ENCODE assay signal across 22 cellular contexts in the genomic region with DNA sequence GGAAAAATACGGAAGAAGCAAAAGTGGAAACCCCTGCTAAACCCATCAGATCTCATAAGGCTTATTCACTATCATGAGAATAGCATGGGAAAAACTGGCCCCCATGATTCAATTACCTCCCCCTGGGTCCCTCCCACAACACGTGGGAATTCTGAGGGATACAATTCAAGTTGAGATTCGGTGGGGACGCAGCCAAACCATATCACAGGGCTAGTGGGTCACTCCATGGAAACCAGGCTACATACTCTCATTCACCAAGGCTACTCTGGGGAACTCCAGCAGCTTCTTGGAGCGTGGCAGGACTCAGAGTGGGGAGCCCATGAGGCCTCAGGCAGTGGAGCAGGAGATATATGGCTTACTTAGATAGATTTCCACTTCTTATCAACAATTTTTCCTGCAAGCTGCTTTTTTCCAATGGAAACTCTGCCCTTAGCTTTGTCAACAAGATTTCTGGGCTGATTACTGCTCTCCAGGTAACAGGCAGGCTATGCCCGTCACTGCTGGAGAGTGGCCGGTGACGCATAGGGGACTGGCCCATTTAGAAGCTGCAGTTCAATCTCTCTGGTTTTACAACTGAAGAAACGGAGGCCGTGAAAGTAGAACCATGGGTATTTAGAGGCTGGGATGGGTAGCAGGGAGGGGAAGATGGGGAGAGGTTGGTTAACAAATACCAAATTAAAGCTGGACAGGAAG. TPM values are rescaled to one million over a fixed set of nuclear protein-coding genes. Genes with fewer than 3 reads are reported as not detected.
DNase-seq lines count a peak whose midpoint lies in the region; ATAC-seq and TF ChIP-seq lines count a peak whose summit lies in the region.
"Had no signal": no experiment of that assay in that cellular context is flagged by ENCODE, and none has a peak within 500 bp of the region (broad histone marks: within the 10 kb centered on the region; RNA-seq: fewer than 3 reads in every experiment).

No MANE protein-coding gene starts in this region.

- no TSS peak for BruUV-seq in OCI-LY7 (replicated peaks; lab: Mats Ljungman, UMichigan)

- H3K9me3 ChIP-seq in OCI-LY7 (ENCODE audit: low read length) = no peaks in the 10 kb centered on the region
- H3K9me3 ChIP-seq in body of pancreas = no peaks in the 10 kb centered on the region
- H3K9me3 ChIP-seq in neutrophil = no peaks in the 10 kb centered on the region
- H3K9me3 ChIP-seq in right atrium auricular region = no peaks in the 10 kb centered on the region
- H3K9me3 ChIP-seq: BLaER1, gastroesophageal sphincter, SK-N-SH, tibial nerve had no signal

- no peaks in the 10 kb centered on the region for H3K79me2 ChIP-seq in OCI-LY7 (ENCODE audit: insufficient read depth, low read depth, low read length)

- H3K4me1 Mint-ChIP-seq in activated T-cell treated with anti-CD3 and anti-CD28 coated beads, Interleukin-2, amount 50 U/mL, for 24 hours (ENCODE audit: low read depth) = peaks cover 85% of the 10 kb centered on the region
- peaks cover 16 to 52% (median 28%) of the 10 kb centered on the region in 4 donors for H3K4me1 Mint-ChIP-seq in naive thymus-derived CD8-positive, alpha-beta T cell

- POLR2A ChIA-PET in OCI-LY7 (lab: Charles Lee) = interaction anchor here (0.7 to 0.8 kb wide), 2 partner anchors 14 to 52 kb away, joined by 3 read pairs; no protein-coding TSS in a partner anchor
- POLR2A ChIA-PET in naive thymus-derived CD8-positive, alpha-beta T cell (lab: Charles Lee) = interaction anchor here (1.4 kb wide), 1 partner anchor 182 kb away, joined by 3 read pairs; a partner anchor contains a TSS

- H3K27ac Mint-ChIP-seq in activated T-cell treated with anti-CD3 and anti-CD28 coated beads, Interleukin-2, amount 50 U/mL, for 24 hours = peak overlapping the region; percentile 84
- H3K27ac Mint-ChIP-seq in naive thymus-derived CD8-positive, alpha-beta T cell = peak overlapping the region in 4 of 10 donors; percentile 11 to 82 (median 20)
- H3K27ac Mint-ChIP-seq: progenitor cell of endocrine pancreas had no signal

- H3K9me3 Mint-ChIP-seq in activated T-cell treated with anti-CD3 and anti-CD28 coated beads, Interleukin-2, amount 50 U/mL, for 24 hours = no peaks in the 10 kb centered on the region
- no peaks in the 10 kb centered on the region for H3K9me3 Mint-ChIP-seq in naive thymus-derived CD8-positive, alpha-beta T cell
- H3K9me3 Mint-ChIP-seq: nephron had no signal

- H3K4me3 ChIP-seq in OCI-LY7 (ENCODE audit: low read depth, low read length, poor library complexity, severe bottlenecking) (no peak overlapping the region), body of pancreas (no peak overlapping the region), neutrophil (ENCODE audit: low read depth in 1 of 2, low read length in 1 of 2) (peak overlapping the region in 1 of 2 experiments; percentile 36), right atrium auricular region (no peak overlapping the region)
- H3K4me3 ChIP-seq: BLaER1, gastroesophageal sphincter, GM23248, tibial nerve had no signal

- no peak overlapping the region for H3K4me2 ChIP-seq in OCI-LY7 (ENCODE audit: low read length)
- H3K4me2 ChIP-seq: BLaER1, SK-N-SH had no signal

- TF ChIP-seq POLR2A in body of pancreas (IDR thresholded peaks at IDR 0.05) = no peak

- H2AFZ ChIP-seq in OCI-LY7 (ENCODE audit: low read length) = peak overlapping the region; percentile 52; the same call in 1 of the 2 replicates
- H2AFZ ChIP-seq: GM23248 had no signal

- H3K4me1 ChIP-seq in OCI-LY7 (ENCODE audit: insufficient read depth, low read length, poor library complexity, severe bottlenecking) = peaks cover 55% of the 10 kb centered on the region
- H3K4me1 ChIP-seq in body of pancreas = no peaks in the 10 kb centered on the region
- H3K4me1 ChIP-seq in neutrophil (ENCODE audit: control insufficient read depth in 1 of 2, insufficient read depth in 1 of 2, low read depth in 1 of 2, low read length in 1 of 2) = peaks cover 22 to 25% of the 10 kb centered on the region in 2 experiments
- H3K4me1 ChIP-seq in right atrium auricular region = peaks cover 0 to under 1% of the 10 kb centered on the region in 2 donors
- H3K4me1 ChIP-seq: gastroesophageal sphincter had no signal

- no peaks in the 10 kb centered on the region for H4K20me1 ChIP-seq in OCI-LY7 (ENCODE audit: insufficient read depth, low read length)
- H4K20me1 ChIP-seq: BLaER1 had no signal

- intact Hi-C loops in OCI-LY7 (cut with micrococcal nuclease; ENCODE audit: unreplicated experiment) (no loop called here), body of pancreas (cut with DNase I) (no loop called here)

- peak overlapping the region; percentile 3 for H3K4me3 Mint-ChIP-seq in activated T-cell treated with anti-CD3 and anti-CD28 coated beads, Interleukin-2, amount 50 U/mL, for 24 hours
- no peak overlapping the region for H3K4me3 Mint-ChIP-seq in naive thymus-derived CD8-positive, alpha-beta T cell
- H3K4me3 Mint-ChIP-seq: nephron had no signal

- no peak for DNase-seq in activated T-cell treated with anti-CD3 and anti-CD28 coated beads, Interleukin-2, amount 50 U/mL, for 24 hours
- no peak for DNase-seq in activated T-cell treated with anti-CD3 and anti-CD28 coated beads, Interleukin-2, amount 50 U/mL, for 48 hours
- DNase-seq in OCI-LY7 (ENCODE audit: low spot score) (no peak), body of pancreas (peak in 3 of 4 donors; percentile 32 to 38 (median 38)), OCI-M2 (lab: John Stamatoyannopoulos, UW; ENCODE audit: unreplicated experiment) (no peak), right atrium auricular region (ENCODE audit: low spot score) (no peak)
- DNase-seq in naive thymus-derived CD8-positive, alpha-beta T cell = no peak
- DNase-seq: amygdala; erythroblast; GM23248; mesendoderm; NCI-H1417 treated with DMSO at 0.1 percent for 48 hours; NCI-H510A treated with DMSO at 0.1 percent for 48 hours; SK-N-SH; stimulated activated CD4-positive, alpha-beta T cell treated with anti-CD3 and anti-CD28 coated beads, Interleukin-2, amount 100 ng/mL, for 24 hours; stimulated activated naive CD4-positive, alpha-beta T cell had no signal

- CTCF ChIA-PET in OCI-LY7 (lab: Charles Lee; ENCODE audit: unreplicated experiment) = no interaction called here

- ATAC-seq in body of pancreas = peak; percentile 22
- no peak for ATAC-seq in naive thymus-derived CD8-positive, alpha-beta T cell

- H3K9me2 ChIP-seq in OCI-LY7 (ENCODE audit: insufficient read depth, low read length) = no peaks in the 10 kb centered on the region
- H3K9me2 ChIP-seq: SK-N-SH had no signal

- TF ChIP-seq CTCF in OCI-LY7 (conservative IDR thresholded peaks at IDR 0.05; ENCODE audit: low read length) = no peak
- TF ChIP-seq CTCF in body of pancreas (IDR thresholded peaks at IDR 0.05) = no peak
- TF ChIP-seq CTCF in neutrophil (IDR thresholded peaks at IDR 0.05) = no peak
- no peak for TF ChIP-seq CTCF in right atrium auricular region (IDR thresholded peaks at IDR 0.05)

- H3K36me3 ChIP-seq in OCI-LY7 (ENCODE audit: insufficient read depth, low read length) = no peaks in the 10 kb centered on the region
- H3K36me3 ChIP-seq in body of pancreas (replicated peaks in 1 of 2; ENCODE audit: insufficient read depth in 1 of 2, low read depth in 2 of 2) = no peaks in the 10 kb centered on the region
- peaks cover 16% of the 10 kb centered on the region for H3K36me3 ChIP-seq in neutrophil
- no peaks in the 10 kb centered on the region for H3K36me3 ChIP-seq in right atrium auricular region
- H3K36me3 ChIP-seq: BLaER1, gastroesophageal sphincter, tibial nerve had no signal

- H3K36me3 Mint-ChIP-seq in activated T-cell treated with anti-CD3 and anti-CD28 coated beads, Interleukin-2, amount 50 U/mL, for 24 hours (ENCODE audit: low read depth) = peaks cover 94% of the 10 kb centered on the region
- H3K36me3 Mint-ChIP-seq in naive thymus-derived CD8-positive, alpha-beta T cell = no peaks in the 10 kb centered on the region

- H3K27me3 ChIP-seq in body of pancreas = no peaks in the 10 kb centered on the region
- no peaks in the 10 kb centered on the region for H3K27me3 ChIP-seq in neutrophil
- no peaks in the 10 kb centered on the region for H3K27me3 ChIP-seq in right atrium auricular region
- H3K27me3 ChIP-seq: BLaER1, tibial nerve had no signal

- WGBS in body of pancreas, 2 donors = 62 to 71% methylated on average over 10 of the region's 10 CpGs

- H3K27me3 Mint-ChIP-seq in activated T-cell treated with anti-CD3 and anti-CD28 coated beads, Interleukin-2, amount 50 U/mL, for 24 hours = no peaks in the 10 kb centered on the region
- H3K27me3 Mint-ChIP-seq in naive thymus-derived CD8-positive, alpha-beta T cell = peaks cover 0 to 9% (median 4%) of the 10 kb centered on the region in 5 donors

- H3K27ac ChIP-seq in OCI-LY7 (ENCODE audit: low read depth, low read length, poor library complexity, severe bottlenecking) (no peak overlapping the region), body of pancreas (no peak overlapping the region), neutrophil (peak overlapping the region; percentile 98), right atrium auricular region (no peak overlapping the region)
- H3K27ac ChIP-seq: BLaER1, gastroesophageal sphincter, GM23248, tibial nerve had no signal

RNA-seq across cellular contexts. Expression of a gene that starts 16.5 kb away (rescaled TPM):
- 4.8 and 5.4 TPM in 2 replicates for total RNA-seq in OCI-LY7 (2014; rRNA removed; shearing (Covaris generic))
- 1.9 and 2.4 TPM in 2 replicates for total RNA-seq in OCI-LY7 (2022)
- total RNA-seq in body of pancreas = 1 to 10 TPM; 1.3 to 3.1 TPM
- 1 to 10 TPM in 1 of 2 donors, under 1 TPM in 1; 0.59 to 2.2 TPM for total RNA-seq in right atrium auricular region
- under 1 TPM; 0.49 to 0.73 TPM for total RNA-seq in naive thymus-derived CD8-positive, alpha-beta T cell
- polyA plus RNA-seq in naive thymus-derived CD8-positive, alpha-beta T cell = not detected

Comparison
In these comparisons a context has a peak if more than half of its experiments do, and no peak if none do; other contexts are left out.
1. DNase-seq: peak in body of pancreas (3 of 4); none in activated T-cell treated with anti-CD3 and anti-CD28 coated beads, Interleukin-2, amount 50 U/mL, for 24 hours (single experiment), activated T-cell treated with anti-CD3 and anti-CD28 coated beads, Interleukin-2, amount 50 U/mL, for 48 hours (0 of 2), OCI-LY7 (single experiment), OCI-M2 (single experiment), right atrium auricular region (single experiment) and naive thymus-derived CD8-positive, alpha-beta T cell (0 of 10).